Comparison of ENCODE assay signal across 1 cellular context in the genomic region with DNA sequence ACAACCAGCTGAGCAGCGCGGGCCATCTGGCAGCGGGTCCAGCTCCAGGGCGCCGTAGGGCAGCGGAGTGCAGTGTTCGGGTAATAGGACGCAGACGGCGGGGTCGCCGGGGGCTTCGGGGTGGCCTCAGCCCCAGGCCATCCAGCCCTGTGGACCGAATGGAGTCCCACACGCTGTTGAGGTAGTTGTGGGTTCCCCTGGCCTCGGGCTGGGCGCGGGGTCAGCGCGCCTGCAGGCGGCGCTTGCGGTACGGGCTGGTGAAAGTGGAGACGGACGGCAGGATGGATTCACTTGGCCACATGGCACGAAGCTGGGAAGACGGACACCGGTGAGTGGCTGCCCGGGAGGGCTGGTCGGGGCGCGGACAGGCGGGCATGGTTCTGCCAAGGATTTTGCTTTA.
TF ChIP-seq lines count a peak whose summit lies in the region.

No MANE protein-coding gene starts in this region.

TF ChIP-seq in H1, 55 proteins besides CTCF, POLR2A, EP300 and RAD21:
- TF ChIP-seq, protein P1, sequence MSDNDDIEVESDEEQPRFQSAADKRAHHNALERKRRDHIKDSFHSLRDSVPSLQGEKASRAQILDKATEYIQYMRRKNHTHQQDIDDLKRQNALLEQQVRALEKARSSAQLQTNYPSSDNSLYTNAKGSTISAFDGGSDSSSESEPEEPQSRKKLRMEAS (IDR thresholded peaks at IDR 0.05) = peak; percentile 50; the same call in 1 of the 2 replicates
- peak; percentile 51; the same call in 1 of the 2 replicates for TF ChIP-seq TBP (IDR thresholded peaks at IDR 0.05; ENCODE audit: low read depth, low read length)
